8 cellular contexts compared by ENCODE assay signal in genomic region chr11:113773092-113773415, GRCh38. TPM values are rescaled to one million over a fixed set of nuclear protein-coding genes. Genes with fewer than 3 reads are reported as not detected.
A peak's percentile ranks its signal among the peaks of the same experiment; 100 is the strongest.
DNase-seq lines count a peak whose midpoint lies in the region; ATAC-seq lines count a peak whose summit lies in the region.

No MANE protein-coding gene starts in this region.

- DNase-seq in activated T-cell treated with anti-CD3 and anti-CD28 coated beads, Interleukin-2, amount 50 U/mL, for 4 hours, result no peak
- no peak for DNase-seq in activated T-cell treated with anti-CD3 and anti-CD28 coated beads, Interleukin-2, amount 50 U/mL, for 1 hour
- DNase-seq in NCI-H524 treated with DMSO at 0.1 percent for 48 hours (lab: John Stamatoyannopoulos, UW) (peak; percentile 3), MV-4-11 (lab: John Stamatoyannopoulos, UW) (no peak), medulla oblongata (ENCODE audit: extremely low spot score) (no peak)

- H3K27ac Mint-ChIP-seq in dendritic cell treated with granulocyte-macrophage colony-stimulating factor and Interleukin-4, amounts not matched to agents 40 ng/mL and 50 ng/mL, for 4 days, result peak overlapping the region; percentile 97

- H3K27me3 Mint-ChIP-seq in activated T-cell treated with anti-CD3 and anti-CD28 coated beads, Interleukin-2, amount 50 U/mL, for 4 hours (ENCODE audit: low read depth), result peaks cover 2% of the 10 kb centered on the region
- peaks cover 13% of the 10 kb centered on the region for H3K27me3 Mint-ChIP-seq in dendritic cell treated with granulocyte-macrophage colony-stimulating factor and Interleukin-4, amounts not matched to agents 40 ng/mL and 50 ng/mL, for 4 days

- H3K9me3 ChIP-seq in mesodermal cell (ENCODE audit: control insufficient read depth, low read length), result no peaks in the 10 kb centered on the region

- 0% methylated on average over 7 to 9 of the region's 10 CpGs for WGBS in mesodermal cell (ENCODE audit: insufficient coverage in 2 of 2), 2 experiments

- ATAC-seq in activated T-cell treated with anti-CD3 and anti-CD28 coated beads, Interleukin-2, amount 50 U/mL, for 4 hours, result no peak
- no peak for ATAC-seq in HG03175 (IDR thresholded peaks at IDR 0.05; ENCODE audit: unreplicated experiment)

- H3K36me3 Mint-ChIP-seq in activated T-cell treated with anti-CD3 and anti-CD28 coated beads, Interleukin-2, amount 50 U/mL, for 4 hours (ENCODE audit: insufficient read depth), result peaks cover 2% of the 10 kb centered on the region
- peaks cover 31% of the 10 kb centered on the region for H3K36me3 Mint-ChIP-seq in dendritic cell treated with granulocyte-macrophage colony-stimulating factor and Interleukin-4, amounts not matched to agents 40 ng/mL and 50 ng/mL, for 4 days (ENCODE audit: low read depth)

- intact Hi-C loops in dendritic cell treated with granulocyte-macrophage colony-stimulating factor and Interleukin-4, amounts not matched to agents 40 ng/mL and 50 ng/mL, for 4 days (cut with micrococcal nuclease), result loop anchor here (1.0 to 10.0 kb wide), 3 partner anchors 102 to 628 kb away; partner anchors contain the start of genes C11orf71, RBM7, TTC12 and USP28

- no peaks in the 10 kb centered on the region for H3K4me1 ChIP-seq in mesodermal cell (ENCODE audit: control insufficient read depth, insufficient read depth, low read length, poor library complexity, severe bottlenecking)

- peak overlapping the region; percentile 97 for H3K4me3 Mint-ChIP-seq in activated T-cell treated with anti-CD3 and anti-CD28 coated beads, Interleukin-2, amount 50 U/mL, for 4 hours
- H3K4me3 Mint-ChIP-seq in dendritic cell treated with granulocyte-macrophage colony-stimulating factor and Interleukin-4, amounts not matched to agents 40 ng/mL and 50 ng/mL, for 4 days, result peak overlapping the region; percentile 98

- peaks cover 31% of the 10 kb centered on the region for H3K36me3 ChIP-seq in mesodermal cell (ENCODE audit: control insufficient read depth, insufficient read depth, low read length)

- peak overlapping the region; percentile 99 for H3K4me3 ChIP-seq in mesodermal cell (ENCODE audit: extremely low read depth, insufficient read depth, low read length, poor library complexity, severe bottlenecking)

- H3K9me3 Mint-ChIP-seq in activated T-cell treated with anti-CD3 and anti-CD28 coated beads, Interleukin-2, amount 50 U/mL, for 4 hours, result no peaks in the 10 kb centered on the region
- no peaks in the 10 kb centered on the region for H3K9me3 Mint-ChIP-seq in dendritic cell treated with granulocyte-macrophage colony-stimulating factor and Interleukin-4, amounts not matched to agents 40 ng/mL and 50 ng/mL, for 4 days

- H3K4me1 Mint-ChIP-seq in activated T-cell treated with anti-CD3 and anti-CD28 coated beads, Interleukin-2, amount 50 U/mL, for 4 hours (ENCODE audit: low read depth), result peaks cover 16% of the 10 kb centered on the region
- H3K4me1 Mint-ChIP-seq in dendritic cell treated with granulocyte-macrophage colony-stimulating factor and Interleukin-4, amounts not matched to agents 40 ng/mL and 50 ng/mL, for 4 days (ENCODE audit: low read depth), result peaks cover 13% of the 10 kb centered on the region

- peak overlapping the region; percentile 66 for H3K27ac ChIP-seq in mesodermal cell (ENCODE audit: low read depth, low read length, severe bottlenecking)

RNA-seq across cellular contexts. Expression of gene ZW10, which starts 0.4 kb away (rescaled TPM):
- total RNA-seq in activated T-cell treated with anti-CD3 and anti-CD28 coated beads, Interleukin-2, amount 50 U/mL, for 4 hours, result 10 to 100 TPM; 19.8 to 20.6 (median 20.1) TPM
- polyA plus RNA-seq in mesodermal cell (2013, experiment 1 of 2), result 20.9 TPM
- polyA plus RNA-seq in mesodermal cell (2013, experiment 2 of 2), result 24.7 TPM

RNA-seq across cellular contexts. Expression of gene CLDN25, which starts 6.5 kb away (rescaled TPM):
- not detected for total RNA-seq in activated T-cell treated with anti-CD3 and anti-CD28 coated beads, Interleukin-2, amount 50 U/mL, for 4 hours
- not detected for polyA plus RNA-seq in mesodermal cell (2013, experiment 1 of 2)
- not detected for polyA plus RNA-seq in mesodermal cell (2013, experiment 2 of 2)
